In genomic region chr22:29093030-29093429, GRCh38 we compare ENCODE assay signal across 19 cellular contexts. TPM values are rescaled to one million over a fixed set of nuclear protein-coding genes. Genes with fewer than 3 reads are reported as not detected.
DNase-seq lines count a peak whose midpoint lies in the region; ATAC-seq and TF ChIP-seq lines count a peak whose summit lies in the region.
"Had no signal": no experiment of that assay in that cellular context is flagged by ENCODE, and none has a peak within 500 bp of the region (broad histone marks: within the 10 kb centered on the region; RNA-seq: fewer than 3 reads in every experiment).

No MANE protein-coding gene starts in this region.

- no peak overlapping the region for H2AK5ac ChIP-seq in mesenchymal stem cell (ENCODE audit: low read length, severe bottlenecking)

- H2BK15ac ChIP-seq in mesenchymal stem cell (ENCODE audit: low read depth, poor library complexity, severe bottlenecking), result no peak overlapping the region

- DNase-seq in EH (ENCODE audit: low read depth) (peak; percentile 13), mesenchymal stem cell (no peak), endodermal cell (no peak), C1 segment of cervical spinal cord (lab: John Stamatoyannopoulos, UW) (no peak), inferior parietal cortex (ENCODE audit: extremely low spot score) (no peak)
- DNase-seq: CD4-positive, alpha-beta T cell; DND-41; MG63; NCI-H1092 treated with DMSO at 0.1 percent for 48 hours; NCI-H1694; NCI-H345; NCI-H526 treated with DMSO at 0.1 percent for 48 hours; NK-92 treated with Interleukin-12 subunit alpha and Interleukin-12 subunit beta, amount 100 ng/mL, for 24 hours; OCI-M1 had no signal

- H3K14ac ChIP-seq in mesenchymal stem cell (ENCODE audit: low read length in 2 of 2), result no peak overlapping the region

- TF ChIP-seq CTCF in endodermal cell (conservative IDR thresholded peaks at IDR 0.05), result no peak

- H2AFZ ChIP-seq in mesenchymal stem cell (ENCODE audit: low read depth, low read length), result no peak overlapping the region

- no peak overlapping the region for H3K23ac ChIP-seq in mesenchymal stem cell (ENCODE audit: low read length in 2 of 2)

- ATAC-seq in SK-N-SH treated with all-trans-retinoic acid at 6 μM for 48 hours (peak; percentile 64), GM18498 (IDR thresholded peaks at IDR 0.05; ENCODE audit: unreplicated experiment) (no peak)
- ATAC-seq: HepG2 had no signal

- H3K27me3 Mint-ChIP-seq in endodermal cell (ENCODE audit: insufficient read depth), result no peaks in the 10 kb centered on the region

- no peak overlapping the region for H2BK5ac ChIP-seq in mesenchymal stem cell (ENCODE audit: low read depth, low read length, poor library complexity, severe bottlenecking)

- peaks cover 7% of the 10 kb centered on the region for H3K36me3 Mint-ChIP-seq in endodermal cell (ENCODE audit: low read depth)

- peaks cover 0 to 8% of the 10 kb centered on the region in 2 experiments for H3K36me3 ChIP-seq in mesenchymal stem cell (ENCODE audit: control insufficient read depth in 1 of 2, insufficient read depth in 2 of 2, low read depth in 1 of 2, low read length in 2 of 2)
- H3K36me3 ChIP-seq in skeletal muscle tissue (ENCODE audit: control insufficient read depth in 3 of 3, insufficient read depth in 3 of 3, low read length in 3 of 3), result peaks cover 0 to 7% (median 0%) of the 10 kb centered on the region in 3 donors
- peaks cover 2% of the 10 kb centered on the region for H3K36me3 ChIP-seq in endodermal cell (ENCODE audit: control insufficient read depth, insufficient read depth, low read length)
- H3K36me3 ChIP-seq: MG63 had no signal

- no peak overlapping the region for H4K91ac ChIP-seq in mesenchymal stem cell (ENCODE audit: low read length)

- H3K4me3 Mint-ChIP-seq in endodermal cell, result no peak overlapping the region
- H3K4me3 Mint-ChIP-seq: CD4-positive, alpha-beta T cell had no signal

- peaks cover 13% of the 10 kb centered on the region for H3K4me1 Mint-ChIP-seq in endodermal cell

- no peak overlapping the region for H3K27ac Mint-ChIP-seq in endodermal cell
- H3K27ac Mint-ChIP-seq: CD4-positive, alpha-beta T cell had no signal

- H3K79me1 ChIP-seq in mesenchymal stem cell (replicated peaks; ENCODE audit: low read length, poor library complexity, severe bottlenecking), result no peaks in the 10 kb centered on the region

- H3K27me3 ChIP-seq in mesenchymal stem cell (ENCODE audit: control insufficient read depth in 1 of 2, insufficient read depth in 1 of 2, low read length in 2 of 2) (no peaks in the 10 kb centered on the region), skeletal muscle tissue (ENCODE audit: control insufficient read depth in 3 of 3, insufficient read depth in 3 of 3, low read length in 3 of 3) (no peaks in the 10 kb centered on the region), endodermal cell (ENCODE audit: control insufficient read depth, insufficient read depth, low read length, poor library complexity, severe bottlenecking) (no peaks in the 10 kb centered on the region)
- H3K27me3 ChIP-seq: MG63 had no signal

- no peak overlapping the region for H3K18ac ChIP-seq in mesenchymal stem cell (ENCODE audit: low read depth in 1 of 2, low read length in 2 of 2)

- H3K4ac ChIP-seq in mesenchymal stem cell (ENCODE audit: low read depth in 1 of 2, low read length in 2 of 2), result no peak overlapping the region

- H3K9ac ChIP-seq in mesenchymal stem cell (ENCODE audit: low read length), result peak overlapping the region; percentile 8
- H3K9ac ChIP-seq in skeletal muscle tissue (ENCODE audit: low read depth in 1 of 3, low read length in 3 of 3), result no peak overlapping the region
- no peak overlapping the region for H3K9ac ChIP-seq in endodermal cell (ENCODE audit: extremely low read depth, low read length, poor library complexity, severe bottlenecking)

- peak overlapping the region in 1 of 2 experiments; percentile 9 for H3K4me3 ChIP-seq in mesenchymal stem cell (ENCODE audit: insufficient read depth in 1 of 2, low read depth in 1 of 2, low read length in 2 of 2)
- H3K4me3 ChIP-seq in skeletal muscle tissue (ENCODE audit: low read length in 3 of 3), result peak overlapping the region in 1 of 3 donors; percentile 56
- no peak overlapping the region for H3K4me3 ChIP-seq in endodermal cell (ENCODE audit: low read length)
- H3K4me3 ChIP-seq: MG63 had no signal

- no peak overlapping the region for H3K27ac ChIP-seq in mesenchymal stem cell (ENCODE audit: low read length, poor library complexity, severe bottlenecking)
- peak overlapping the region; percentile 45 for H3K27ac ChIP-seq in skeletal muscle tissue (ENCODE audit: low read depth, low read length)
- no peak overlapping the region for H3K27ac ChIP-seq in endodermal cell (ENCODE audit: low read depth, low read length)

- no peaks in the 10 kb centered on the region for H3K9me3 Mint-ChIP-seq in endodermal cell
- H3K9me3 Mint-ChIP-seq: CD4-positive, alpha-beta T cell had no signal

- no peak overlapping the region for H4K8ac ChIP-seq in mesenchymal stem cell (ENCODE audit: low read length)

- H2BK120ac ChIP-seq in mesenchymal stem cell (ENCODE audit: low read depth, low read length), result no peak overlapping the region

- peaks cover 3% of the 10 kb centered on the region for H3K4me1 ChIP-seq in mesenchymal stem cell (ENCODE audit: control insufficient read depth, insufficient read depth, low read depth, low read length)
- peaks cover 22 to 33% (median 25%) of the 10 kb centered on the region in 3 donors for H3K4me1 ChIP-seq in skeletal muscle tissue (ENCODE audit: control insufficient read depth in 3 of 3, insufficient read depth in 3 of 3, low read length in 3 of 3)
- H3K4me1 ChIP-seq in endodermal cell (ENCODE audit: control insufficient read depth, insufficient read depth, low read length), result peaks cover 5% of the 10 kb centered on the region

- H2BK12ac ChIP-seq in mesenchymal stem cell (ENCODE audit: low read length in 2 of 2), result no peak overlapping the region

- 94% methylated on average over 1 of the region's 1 CpG for WGBS in mesenchymal stem cell
- WGBS in endodermal cell (ENCODE audit: insufficient coverage in 1 of 2, insufficient read length in 1 of 2), 2 experiments, result 82 to 100% methylated on average over 1 of the region's 1 CpG

- no peak overlapping the region for H3K4me2 ChIP-seq in mesenchymal stem cell (ENCODE audit: low read length, poor library complexity, severe bottlenecking)

- H3K9me3 ChIP-seq in mesenchymal stem cell (ENCODE audit: control insufficient read depth, low read length) (no peaks in the 10 kb centered on the region), skeletal muscle tissue (ENCODE audit: control insufficient read depth in 3 of 3, low read length in 3 of 3) (no peaks in the 10 kb centered on the region), endodermal cell (ENCODE audit: control insufficient read depth, low read length) (no peaks in the 10 kb centered on the region)
- H3K9me3 ChIP-seq: MG63 had no signal

TF ChIP-seq in SK-N-SH treated with all-trans-retinoic acid at 6 μM for 48 hours, 23 proteins besides CTCF, POLR2A, EP300 and RAD21 (continues in another document):
- TF ChIP-seq SNAI2 (CRISPR knock-in tag; IDR thresholded peaks at IDR 0.05) (no peak), ZNF70 (CRISPR knock-in tag; IDR thresholded peaks at IDR 0.05) (no peak), ARNTL (CRISPR knock-in tag; IDR thresholded peaks at IDR 0.05; ENCODE audit: borderline replicate concordance, low read depth) (no peak), ZFP3 (CRISPR knock-in tag; IDR thresholded peaks at IDR 0.05) (no peak), TCF4 (CRISPR knock-in tag; IDR thresholded peaks at IDR 0.05; ENCODE audit: borderline replicate concordance) (no peak), ESRRG (CRISPR knock-in tag; IDR thresholded peaks at IDR 0.05) (no peak), TOX (CRISPR knock-in tag; IDR thresholded peaks at IDR 0.05; ENCODE audit: borderline replicate concordance) (no peak), OSR1 (CRISPR knock-in tag; IDR thresholded peaks at IDR 0.05) (no peak), BACH2 (CRISPR knock-in tag; IDR thresholded peaks at IDR 0.05; ENCODE audit: borderline replicate concordance) (no peak), ISL1 (CRISPR knock-in tag; IDR thresholded peaks at IDR 0.05) (no peak), PATZ1 (CRISPR knock-in tag; IDR thresholded peaks at IDR 0.05; ENCODE audit: borderline replicate concordance) (no peak), CREB5 (CRISPR knock-in tag; IDR thresholded peaks at IDR 0.05; ENCODE audit: low read depth) (no peak)

RNA-seq across cellular contexts. Expression of gene KREMEN1, which starts 20.2 kb away (rescaled TPM):
- polyA plus RNA-seq in mesenchymal stem cell (2013, experiment 1 of 2), result 32.9 TPM
- polyA plus RNA-seq in mesenchymal stem cell (2013, experiment 2 of 2), result 33.1 TPM
- total RNA-seq in skeletal muscle tissue, result 43.8 TPM
- total RNA-seq in endodermal cell, result 1 to 10 TPM; 6.2 to 7.5 TPM
- polyA plus RNA-seq in endodermal cell (2013, experiment 1 of 2), result 18.1 TPM
- polyA plus RNA-seq in endodermal cell (2013, experiment 2 of 2), result 17.0 TPM
- total RNA-seq: CD4-positive, alpha-beta T cell had no signal

RNA-seq across cellular contexts. Expression of gene C22orf31, which starts 31.4 kb away (rescaled TPM):
- polyA plus RNA-seq in mesenchymal stem cell (2013, experiment 1 of 2), result 0.19 TPM
- 0.07 TPM for polyA plus RNA-seq in mesenchymal stem cell (2013, experiment 2 of 2)
- total RNA-seq in skeletal muscle tissue, result 1.6 TPM
- total RNA-seq in endodermal cell, result not detected
- not detected for polyA plus RNA-seq in endodermal cell (2013, experiment 1 of 2)
- polyA plus RNA-seq in endodermal cell (2013, experiment 2 of 2), result not detected
- total RNA-seq: CD4-positive, alpha-beta T cell; H4; HepG2 had no signal
- polyA plus RNA-seq: HepG2 had no signal
